In genomic region chr5:1103505-1104326, GRCh38 we compare ENCODE assay signal across 9 cellular contexts. TPM values are rescaled to one million over a fixed set of nuclear protein-coding genes. Genes with fewer than 3 reads are reported as not detected.
DNase-seq lines count a peak whose midpoint lies in the region; ATAC-seq and TF ChIP-seq lines count a peak whose summit lies in the region.
"Had no signal": no experiment of that assay in that cellular context is flagged by ENCODE, and none has a peak within 500 bp of the region (broad histone marks: within the 10 kb centered on the region; RNA-seq: fewer than 3 reads in every experiment).

No MANE protein-coding gene starts in this region.

- H3K27me3 ChIP-seq in CD8-positive, alpha-beta T cell (ENCODE audit: insufficient read depth, low read length): no peaks in the 10 kb centered on the region
- no peaks in the 10 kb centered on the region for H3K27me3 ChIP-seq in ovary

- H3K36me3 ChIP-seq in CD8-positive, alpha-beta T cell (ENCODE audit: insufficient read depth, low read length): no peaks in the 10 kb centered on the region
- no peaks in the 10 kb centered on the region for H3K36me3 ChIP-seq in ovary

- WGBS in ovary, 3 donors: 49 to 52% (median 49%) methylated on average over 32 to 33 of the region's 33 CpGs

- H3K27me3 Mint-ChIP-seq in CD8-positive, alpha-beta T cell (ENCODE audit: low read depth): no peaks in the 10 kb centered on the region
- no peaks in the 10 kb centered on the region for H3K27me3 Mint-ChIP-seq in T-cell

- no peak for TF ChIP-seq EP300 in ovary (IDR thresholded peaks at IDR 0.05)

- intact Hi-C loops in CD8-positive, alpha-beta T cell (cut with DNase I, micrococcal nuclease): loop anchor here (2.0 to 10.0 kb wide), 7 partner anchors 37 to 691 kb away; partner anchors contain the start of genes CEP72 (in 2 of the 2) and MRPL36 (in 1 of the 2)
- intact Hi-C loops in ovary (cut with DNase I): no loop called here

- H3K9me3 Mint-ChIP-seq in CD8-positive, alpha-beta T cell: no peaks in the 10 kb centered on the region
- no peaks in the 10 kb centered on the region for H3K9me3 Mint-ChIP-seq in T-cell

- H3K4me3 ChIP-seq in CD8-positive, alpha-beta T cell (ENCODE audit: low read depth, low read length): peak overlapping the region; percentile 79
- no peak overlapping the region for H3K4me3 ChIP-seq in fibroblast of the aortic adventitia (ENCODE audit: low read depth, low read length)
- no peak overlapping the region for H3K4me3 ChIP-seq in ovary

- peaks cover 79% of the 10 kb centered on the region for H3K4me1 Mint-ChIP-seq in CD8-positive, alpha-beta T cell (ENCODE audit: low read depth)
- peaks cover 54 to 88% (median 60%) of the 10 kb centered on the region in 3 donors for H3K4me1 Mint-ChIP-seq in T-cell

- peak overlapping the region; percentile 78 for H3K4me3 Mint-ChIP-seq in CD8-positive, alpha-beta T cell
- H3K4me3 Mint-ChIP-seq in T-cell: peak overlapping the region; percentile 68 to 87 (median 73)

- CTCF ChIA-PET in CD8-positive, alpha-beta T cell (lab: Charles Lee): interaction anchor here (0.8 to 1.0 kb wide), 2 partner anchors 64 to 69 kb away, joined by 3 read pairs; no protein-coding TSS in a partner anchor
- CTCF ChIA-PET in T-cell (lab: Charles Lee): no interaction called here

- H3K36me3 Mint-ChIP-seq in CD8-positive, alpha-beta T cell: peaks cover 7% of the 10 kb centered on the region
- no peaks in the 10 kb centered on the region for H3K36me3 Mint-ChIP-seq in T-cell

- H3K27ac ChIP-seq in CD8-positive, alpha-beta T cell (ENCODE audit: low read depth, low read length): peak overlapping the region; percentile 82
- no peak overlapping the region for H3K27ac ChIP-seq in ovary

- peak overlapping the region; percentile 97 for H3K27ac Mint-ChIP-seq in CD8-positive, alpha-beta T cell
- peak overlapping the region; percentile 36 to 87 for H3K27ac Mint-ChIP-seq in T-cell

- H3K4me1 ChIP-seq in CD8-positive, alpha-beta T cell (ENCODE audit: insufficient read depth, low read length): peaks cover 99% of the 10 kb centered on the region
- H3K4me1 ChIP-seq in ovary (ENCODE audit: insufficient read depth): peaks cover 15% of the 10 kb centered on the region

- POLR2A ChIA-PET in CD8-positive, alpha-beta T cell (lab: Charles Lee): no interaction called here
- POLR2A ChIA-PET in T-cell (lab: Charles Lee): no interaction called here

- no peak for TF ChIP-seq POLR2A in ovary (IDR thresholded peaks at IDR 0.05)

- ATAC-seq in CD8-positive, alpha-beta T cell: no peak
- ATAC-seq in T-cell (replicated peaks in 1 of 4): peak in 1 of 4 experiments; percentile 2
- ATAC-seq in GM21526 (IDR thresholded peaks at IDR 0.05; ENCODE audit: low FRiP score, unreplicated experiment): no peak
- no peak for ATAC-seq in GM18907 (IDR thresholded peaks at IDR 0.05; ENCODE audit: unreplicated experiment)
- no peak for ATAC-seq in HG03159 (IDR thresholded peaks at IDR 0.05; ENCODE audit: unreplicated experiment)

- no peak for TF ChIP-seq CTCF in CD8-positive, alpha-beta T cell (IDR thresholded peaks at IDR 0.05)
- TF ChIP-seq CTCF in fibroblast of the aortic adventitia (IDR thresholded peaks at IDR 0.05; ENCODE audit: insufficient read depth, low read length): no peak
- no peak for TF ChIP-seq CTCF in ovary (IDR thresholded peaks at IDR 0.05)

- DNase-seq in CD8-positive, alpha-beta T cell: peak in 2 of 7 experiments; percentile 33 to 54
- DNase-seq in T-cell (peak in 7 of 34 experiments; percentile 7 to 42 (median 30)), fibroblast of the aortic adventitia (ENCODE audit: low read depth) (peak; percentile 35), ovary (peak in 4 of 5 donors; percentile 62 to 75 (median 66)), 8988T (no peak)
- DNase-seq: activated naive CD4-positive, alpha-beta T cell treated with Interleukin-2 at 50 U/mL for 16 hours had no signal

- H3K9me3 ChIP-seq in CD8-positive, alpha-beta T cell (ENCODE audit: low read length): no peaks in the 10 kb centered on the region
- no peaks in the 10 kb centered on the region for H3K9me3 ChIP-seq in ovary

RNA-seq across cellular contexts. Expression of gene SLC12A7, which starts 8.1 kb away (rescaled TPM):
- total RNA-seq in CD8-positive, alpha-beta T cell: 10 to 100 TPM; 49.0 to 54.2 TPM
- total RNA-seq in T-cell (10 to 100 TPM; 33.7 to 97.4 (median 41.2) TPM), fibroblast of the aortic adventitia (ENCODE audit: low replicate concordance) (3.4 and 9.8 TPM in 2 replicates), ovary (10 to 100 TPM in 6 of 7 donors, 1 to 10 TPM in 1; 9.8 to 33.9 (median 23.2) TPM)
- 10 to 100 TPM in 1 of 2 donors, 1 to 10 TPM in 1; 5.9 to 12.2 TPM for polyA plus RNA-seq in ovary

Comparison
In these comparisons a context has a peak if more than half of its experiments do, and no peak if none do; other contexts are left out.
1. intact Hi-C loops: an anchor here in CD8-positive, alpha-beta T cell (2.0 to 10.0 kb wide); none called in ovary.